In genomic region chr5:159581502-159582249, GRCh38 we compare ENCODE assay signal across 10 cellular contexts.
DNase-seq lines count a peak whose midpoint lies in the region; TF ChIP-seq lines count a peak whose summit lies in the region.
"Had no signal": no experiment of that assay in that cellular context is flagged by ENCODE, and none has a peak within 500 bp of the region (broad histone marks: within the 10 kb centered on the region; RNA-seq: fewer than 3 reads in every experiment).

No MANE protein-coding gene starts in this region.

- no peak overlapping the region for H3K4me3 ChIP-seq in choroid plexus epithelial cell (ENCODE audit: low read depth, low read length)
- no peak overlapping the region for H3K4me3 ChIP-seq in retinal pigment epithelial cell (ENCODE audit: low read length)
- H3K4me3 ChIP-seq in esophagus squamous epithelium: no peak overlapping the region
- H3K4me3 ChIP-seq in spleen: no peak overlapping the region
- H3K4me3 ChIP-seq: BLaER1 had no signal

- H3K4me1 ChIP-seq in esophagus squamous epithelium (peaks cover 0 to 12% (median 0%) of the 10 kb centered on the region in 3 donors), spleen (no peaks in the 10 kb centered on the region)
- H3K4me1 ChIP-seq: BLaER1 had no signal

- intact Hi-C loops in esophagus squamous epithelium (cut with DNase I): no loop called here
- intact Hi-C loops in spleen (cut with DNase I; ENCODE audit: low total_unique reads): no loop called here

- H3K27ac ChIP-seq in esophagus squamous epithelium (no peak overlapping the region), spleen (no peak overlapping the region)
- H3K27ac ChIP-seq: BLaER1 had no signal

- peak; percentile 42 for DNase-seq in NCI-H2196 (lab: John Stamatoyannopoulos, UW; ENCODE audit: unreplicated experiment)
- DNase-seq in NCI-H2196 treated with DMSO at 0.1 percent for 48 hours (lab: John Stamatoyannopoulos, UW; ENCODE audit: unreplicated experiment): no peak
- DNase-seq in NCI-H2029 (lab: John Stamatoyannopoulos, UW): peak; percentile 11
- peak; percentile 68 for DNase-seq in choroid plexus epithelial cell (ENCODE audit: low read depth)
- peak; percentile 94 for DNase-seq in retinal pigment epithelial cell (ENCODE audit: low read depth)
- no peak for DNase-seq in stimulated activated naive CD4-positive, alpha-beta T cell treated with Interleukin-2 at 50 U/mL for 16 hours (lab: John Stamatoyannopoulos, UW)
- no peak for DNase-seq in esophagus squamous epithelium (lab: John Stamatoyannopoulos, UW)
- DNase-seq in spleen: no peak
- DNase-seq: activated CD4-positive, alpha-beta T cell treated with anti-CD3 and anti-CD28 coated beads, Interleukin-2, amount 10 ng/mL, durations not matched to agents 7 days and 5 days had no signal

- H3K36me3 ChIP-seq in esophagus squamous epithelium (no peaks in the 10 kb centered on the region), spleen (no peaks in the 10 kb centered on the region)
- H3K36me3 ChIP-seq: BLaER1 had no signal

- TF ChIP-seq CTCF in choroid plexus epithelial cell (conservative IDR thresholded peaks at IDR 0.05; ENCODE audit: low read depth, low read length): peak; percentile 38
- TF ChIP-seq CTCF in retinal pigment epithelial cell (conservative IDR thresholded peaks at IDR 0.05; ENCODE audit: low read depth, low read length): no peak
- no peak for TF ChIP-seq CTCF in esophagus squamous epithelium (IDR thresholded peaks at IDR 0.05)
- no peak for TF ChIP-seq CTCF in spleen (IDR thresholded peaks at IDR 0.05 in 8 of 11, conservative IDR thresholded peaks at IDR 0.05 in 3 of 11)

- H3K27me3 ChIP-seq in esophagus squamous epithelium (peaks cover 0 to 12% (median 0%) of the 10 kb centered on the region in 4 donors), spleen (replicated peaks in 1 of 7) (no peaks in the 10 kb centered on the region)
- H3K27me3 ChIP-seq: BLaER1 had no signal

- no peaks in the 10 kb centered on the region for H3K9me3 ChIP-seq in esophagus squamous epithelium
- H3K9me3 ChIP-seq in spleen: peaks cover 0 to 8% (median 5%) of the 10 kb centered on the region in 8 donors
- H3K9me3 ChIP-seq: BLaER1 had no signal

- TF ChIP-seq POLR2A in esophagus squamous epithelium (IDR thresholded peaks at IDR 0.05): no peak
- no peak for TF ChIP-seq POLR2A in spleen (IDR thresholded peaks at IDR 0.05)

- 24 to 35% methylated on average over 7 of the region's 7 CpGs for WGBS in esophagus squamous epithelium, 2 donors
- WGBS in spleen, 5 donors: 78 to 86% (median 83%) methylated on average over 7 of the region's 7 CpGs

Comparison
In these comparisons a context has a peak if more than half of its experiments do, and no peak if none do; other contexts are left out.
1. DNase-seq: peak in NCI-H2196 (single experiment), NCI-H2029 (single experiment), choroid plexus epithelial cell (single experiment) and retinal pigment epithelial cell (single experiment); none in NCI-H2196 treated with DMSO at 0.1 percent for 48 hours (single experiment), stimulated activated naive CD4-positive, alpha-beta T cell treated with Interleukin-2 at 50 U/mL for 16 hours (single experiment), esophagus squamous epithelium (single experiment) and spleen (single experiment).